ENCODE assay signal across 5 cellular contexts in the genomic region with DNA sequence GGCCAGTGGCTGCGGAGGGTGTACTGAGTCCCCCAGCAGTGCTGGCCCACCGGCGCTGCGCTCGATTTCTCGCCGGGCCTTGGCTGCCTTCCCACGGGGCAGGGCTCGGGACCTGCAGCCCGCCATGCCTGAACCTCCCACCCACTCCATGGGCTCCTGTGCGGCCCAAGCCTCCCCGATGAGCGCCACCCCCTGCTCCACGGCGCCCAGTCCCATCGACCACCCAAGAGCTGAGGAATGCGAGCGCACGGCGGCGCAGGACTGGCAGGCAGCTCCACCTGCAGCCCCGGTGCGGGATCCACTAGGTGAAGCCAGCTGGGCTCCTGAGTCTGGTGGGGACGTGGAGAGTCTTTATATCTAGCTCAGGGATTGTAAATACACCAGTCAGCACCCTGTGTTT. TPM values are rescaled to one million over a fixed set of nuclear protein-coding genes. Genes with fewer than 3 reads are reported as not detected.
A peak's percentile ranks its signal among the peaks of the same experiment; 100 is the strongest.
DNase-seq lines count a peak whose midpoint lies in the region; ATAC-seq, FAIRE-seq and TF ChIP-seq lines count a peak whose summit lies in the region.
"Not testable (repeated sequence)": the region's sequence is repeated elsewhere in the genome, so short reads cannot be mapped to it uniquely, and the experiment has no call there.

No MANE protein-coding gene starts in this region.

- not testable (repeated sequence) for H3K4me3 ChIP-seq in SJSA1, pancreas, stomach

- H3K36me3 ChIP-seq in SJSA1, pancreas, stomach: not testable (repeated sequence)

- ATAC-seq in central memory CD8-positive, alpha-beta T cell (replicated peaks; ENCODE audit: extremely low read depth, poor library complexity, severe bottlenecking); pancreas: not testable (repeated sequence)

- 81 to 92% methylated on average over 12 to 18 of the region's 24 CpGs for WGBS in pancreas, 2 donors
- 96 to 100% (median 100%) methylated on average over 1 to 17 of the region's 24 CpGs for WGBS in stomach, 5 donors

- not testable (repeated sequence) for TF ChIP-seq CTCF in Calu3 (IDR thresholded peaks at IDR 0.05; ENCODE audit: unreplicated experiment); pancreas (IDR thresholded peaks at IDR 0.05); stomach (IDR thresholded peaks at IDR 0.05)

- H3K9me3 Mint-ChIP-seq in Calu3 (ENCODE audit: low read depth, unreplicated experiment); central memory CD8-positive, alpha-beta T cell: not testable (repeated sequence)

- DNase-seq in Calu3; SJSA1 (ENCODE audit: low read depth in 1 of 2, low spot score in 2 of 2); central memory CD8-positive, alpha-beta T cell (ENCODE audit: low spot score in 2 of 2); stomach: not testable (repeated sequence)
- peak in 4 of 6 donors; percentile 38 to 78 (median 57) for DNase-seq in pancreas

- CTCF ChIA-PET in Calu3 (lab: Charles Lee) = not testable (repeated sequence)

- TF ChIP-seq EP300 in stomach (IDR thresholded peaks at IDR 0.05) = not testable (repeated sequence)

- H3K4me1 Mint-ChIP-seq in Calu3 (ENCODE audit: low read depth, unreplicated experiment) = peaks cover 38% of the 10 kb centered on the region
- peaks cover 35% of the 10 kb centered on the region for H3K4me1 Mint-ChIP-seq in central memory CD8-positive, alpha-beta T cell

- H3K27ac Mint-ChIP-seq in Calu3 (ENCODE audit: unreplicated experiment); central memory CD8-positive, alpha-beta T cell (ENCODE audit: low read depth): not testable (repeated sequence)

- peaks cover 29% of the 10 kb centered on the region for H3K36me3 Mint-ChIP-seq in Calu3 (ENCODE audit: insufficient read depth, unreplicated experiment)
- peaks cover 10% of the 10 kb centered on the region for H3K36me3 Mint-ChIP-seq in central memory CD8-positive, alpha-beta T cell (ENCODE audit: insufficient read depth)

- H3K9me3 ChIP-seq in SJSA1 (replicated peaks); pancreas; stomach: not testable (repeated sequence)

- H3K4me3 Mint-ChIP-seq in Calu3 (ENCODE audit: low read depth, unreplicated experiment) = peak overlapping the region; percentile 98
- H3K4me3 Mint-ChIP-seq in central memory CD8-positive, alpha-beta T cell = peak overlapping the region; percentile 25

- intact Hi-C loops in Calu3 (cut with micrococcal nuclease; ENCODE audit: unreplicated experiment); pancreas (cut with DNase I); stomach (cut with DNase I; ENCODE audit: low total_unique reads): not testable (repeated sequence)

- H3K27ac ChIP-seq in SJSA1 = peak overlapping the region; percentile 59; the same call in 1 of the 2 replicates
- peak overlapping the region; percentile 86 to 98 (median 96) for H3K27ac ChIP-seq in pancreas
- peak overlapping the region in 3 of 5 donors; percentile 92 to 93 (median 92) for H3K27ac ChIP-seq in stomach

- not testable (repeated sequence) for H3K27me3 ChIP-seq in SJSA1 (replicated peaks); pancreas; stomach

- H3K27me3 Mint-ChIP-seq in Calu3 (ENCODE audit: unreplicated experiment); central memory CD8-positive, alpha-beta T cell: not testable (repeated sequence)

- not testable (repeated sequence) for TF ChIP-seq POLR2A in stomach (IDR thresholded peaks at IDR 0.05)

- not testable (repeated sequence) for FAIRE-seq in pancreas (lab: Jason Lieb, UNC)

- BruUV-seq in Calu3 (replicated peaks; lab: Mats Ljungman, UMichigan) = not testable (repeated sequence)

- H3K4me1 ChIP-seq in SJSA1 (replicated peaks) (peaks cover 19% of the 10 kb centered on the region), pancreas (peaks cover 14 to 27% (median 16%) of the 10 kb centered on the region in 3 donors), stomach (peaks cover 10 to 38% (median 28%) of the 10 kb centered on the region in 4 donors)

RNA-seq across cellular contexts. Expression of a gene that starts 1.7 kb away (rescaled TPM):
- total RNA-seq in Calu3 (2022) (74.7 and 87.5 TPM in 2 replicates), pancreas (10 to 100 TPM; 25.3 to 57.0 (median 39.0) TPM), stomach (10 to 100 TPM; 16.5 to 83.9 (median 49.8) TPM)
- total RNA-seq in SJSA1 (2014; rRNA removed; shearing (Covaris generic)) = 13.4 and 24.7 TPM in 2 replicates
- polyA plus RNA-seq in pancreas (10 to 100 TPM; 40.5 to 81.9 TPM), stomach (10 to 100 TPM; 28.8 to 44.4 (median 40.8) TPM)
